ENCODE assay signal across 11 cellular contexts in the genomic region with DNA sequence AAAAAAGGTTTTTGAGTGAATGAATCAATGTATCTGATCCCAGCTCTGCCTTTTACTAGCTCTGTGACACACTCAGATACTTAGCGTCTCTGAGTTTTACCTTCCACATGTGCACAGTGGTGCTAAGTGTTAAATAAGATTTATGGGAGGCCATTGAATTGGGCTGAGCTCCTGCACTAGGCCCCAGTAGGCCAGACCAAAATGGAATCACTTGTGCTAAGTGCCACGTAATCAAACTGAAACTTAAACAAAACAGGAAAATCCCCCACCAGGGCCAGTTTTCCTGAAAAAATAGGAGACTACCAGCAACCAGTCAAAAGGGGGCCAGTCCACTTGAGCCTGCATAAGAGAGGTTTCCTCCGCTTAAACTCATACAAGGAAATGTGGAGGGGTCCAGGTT. TPM values are rescaled to one million over a fixed set of nuclear protein-coding genes. Genes with fewer than 3 reads are reported as not detected.
A peak's percentile ranks its signal among the peaks of the same experiment; 100 is the strongest.
DNase-seq lines count a peak whose midpoint lies in the region; TF ChIP-seq lines count a peak whose summit lies in the region.
"Had no signal": no experiment of that assay in that cellular context is flagged by ENCODE, and none has a peak within 500 bp of the region (broad histone marks: within the 10 kb centered on the region; RNA-seq: fewer than 3 reads in every experiment).

No MANE protein-coding gene starts in this region.

- no peak overlapping the region for H3K14ac ChIP-seq in mesenchymal stem cell (ENCODE audit: low read length in 2 of 2)

- H3K36me3 Mint-ChIP-seq in activated naive CD4-positive, alpha-beta T cell treated with anti-CD3 and anti-CD28 coated beads for 36 hours (ENCODE audit: low read depth), result no peaks in the 10 kb centered on the region

- H3K27ac Mint-ChIP-seq in activated naive CD4-positive, alpha-beta T cell treated with anti-CD3 and anti-CD28 coated beads for 36 hours, result peak overlapping the region; percentile 59

- DNase-seq in activated naive CD4-positive, alpha-beta T cell treated with anti-CD3 and anti-CD28 coated beads for 36 hours, result no peak
- no peak for DNase-seq in activated naive CD4-positive, alpha-beta T cell treated with Interleukin-2 at 50 U/mL for 16 hours
- DNase-seq in adrenal gland (no peak), mesenchymal stem cell (no peak), thyroid gland (no peak), cerebellar nuclear complex (lab: John Stamatoyannopoulos, UW) (no peak), NCI-H2227 (lab: John Stamatoyannopoulos, UW; ENCODE audit: unreplicated experiment) (no peak), NCI-H1105 treated with DMSO at 0.1 percent for 48 hours (lab: John Stamatoyannopoulos, UW) (no peak)
- DNase-seq: NCI-H774 had no signal

- CTCF ChIA-PET in activated naive CD4-positive, alpha-beta T cell treated with anti-CD3 and anti-CD28 coated beads for 36 hours (lab: Charles Lee), result interaction anchor here (3.1 to 3.6 kb wide), 2 partner anchors 8 to 40 kb away, joined by 11 to 15 read pairs; a partner anchor contains a TSS

- no peaks in the 10 kb centered on the region for H3K79me1 ChIP-seq in mesenchymal stem cell (replicated peaks; ENCODE audit: low read length, poor library complexity, severe bottlenecking)

- TF ChIP-seq POLR2A in adrenal gland (IDR thresholded peaks at IDR 0.05) (no peak), thyroid gland (IDR thresholded peaks at IDR 0.05) (no peak)

- H2BK15ac ChIP-seq in mesenchymal stem cell (ENCODE audit: low read depth, poor library complexity, severe bottlenecking), result no peak overlapping the region

- H3K4me2 ChIP-seq in mesenchymal stem cell (ENCODE audit: low read length, poor library complexity, severe bottlenecking), result no peak overlapping the region

- H3K4me1 Mint-ChIP-seq in activated naive CD4-positive, alpha-beta T cell treated with anti-CD3 and anti-CD28 coated beads for 36 hours (ENCODE audit: low read depth), result peaks cover 10% of the 10 kb centered on the region

- no peak overlapping the region for H2AFZ ChIP-seq in mesenchymal stem cell (ENCODE audit: low read depth, low read length)

- H3K9me3 ChIP-seq in adrenal gland (replicated peaks in 1 of 3), result no peaks in the 10 kb centered on the region
- H3K9me3 ChIP-seq in mesenchymal stem cell (ENCODE audit: control insufficient read depth, low read length), result no peaks in the 10 kb centered on the region
- no peaks in the 10 kb centered on the region for H3K9me3 ChIP-seq in thyroid gland
- H3K9me3 ChIP-seq: gastrocnemius medialis had no signal

- peak overlapping the region; percentile 89 for H3K9ac ChIP-seq in mesenchymal stem cell (ENCODE audit: low read length)

- intact Hi-C loops in activated naive CD4-positive, alpha-beta T cell treated with anti-CD3 and anti-CD28 coated beads for 36 hours (cut with micrococcal nuclease), result loop anchor here (1.0 to 2.0 kb wide), 2 partner anchors 7 to 257 kb away; a partner anchor contains a TSS
- intact Hi-C loops in adrenal gland (cut with DNase I), result no loop called here
- intact Hi-C loops in thyroid gland (cut with DNase I), result no loop called here

- H3K23ac ChIP-seq in mesenchymal stem cell (ENCODE audit: low read length in 2 of 2), result no peak overlapping the region

- no peak overlapping the region for H2BK120ac ChIP-seq in mesenchymal stem cell (ENCODE audit: low read depth, low read length)

- peak overlapping the region in 1 of 2 experiments; percentile 16 for H3K4ac ChIP-seq in mesenchymal stem cell (ENCODE audit: low read depth in 1 of 2, low read length in 2 of 2)

- H2BK12ac ChIP-seq in mesenchymal stem cell (ENCODE audit: low read length in 2 of 2), result peak overlapping the region in 1 of 2 experiments; percentile 34

- H3K36me3 ChIP-seq in adrenal gland (replicated peaks in 1 of 2), result no peaks in the 10 kb centered on the region
- no peaks in the 10 kb centered on the region for H3K36me3 ChIP-seq in mesenchymal stem cell (ENCODE audit: control insufficient read depth in 1 of 2, insufficient read depth in 2 of 2, low read depth in 1 of 2, low read length in 2 of 2)
- no peaks in the 10 kb centered on the region for H3K36me3 ChIP-seq in thyroid gland
- H3K36me3 ChIP-seq: gastrocnemius medialis had no signal

- H3K27me3 ChIP-seq in adrenal gland (no peaks in the 10 kb centered on the region), mesenchymal stem cell (ENCODE audit: control insufficient read depth in 1 of 2, insufficient read depth in 1 of 2, low read length in 2 of 2) (no peaks in the 10 kb centered on the region), thyroid gland (no peaks in the 10 kb centered on the region)
- H3K27me3 ChIP-seq: gastrocnemius medialis had no signal

- H3K4me3 ChIP-seq in adrenal gland, result peak overlapping the region in 1 of 4 donors; percentile 39
- peak overlapping the region in 1 of 2 experiments; percentile 64 for H3K4me3 ChIP-seq in mesenchymal stem cell (ENCODE audit: insufficient read depth in 1 of 2, low read depth in 1 of 2, low read length in 2 of 2)
- peak overlapping the region in 1 of 3 donors; percentile 3 for H3K4me3 ChIP-seq in thyroid gland (replicated peaks in 1 of 3)

- H3K4me1 ChIP-seq in adrenal gland (replicated peaks in 1 of 2) (peaks cover 0 to 3% of the 10 kb centered on the region in 2 donors), mesenchymal stem cell (ENCODE audit: control insufficient read depth, insufficient read depth, low read depth, low read length) (peaks cover 8% of the 10 kb centered on the region), thyroid gland (peaks cover 6 to 8% of the 10 kb centered on the region in 2 donors)
- H3K4me1 ChIP-seq: gastrocnemius medialis had no signal

- WGBS in adrenal gland, 4 donors, result 72 to 83% (median 78%) methylated on average over 3 of the region's 3 CpGs
- 90% methylated on average over 2 of the region's 3 CpGs for WGBS in mesenchymal stem cell
- 73 to 81% methylated on average over 3 of the region's 3 CpGs for WGBS in thyroid gland, 2 donors

- H3K18ac ChIP-seq in mesenchymal stem cell (ENCODE audit: low read depth in 1 of 2, low read length in 2 of 2), result no peak overlapping the region

- no peak overlapping the region for H2AK5ac ChIP-seq in mesenchymal stem cell (ENCODE audit: low read length, severe bottlenecking)

- no peaks in the 10 kb centered on the region for H3K9me3 Mint-ChIP-seq in activated naive CD4-positive, alpha-beta T cell treated with anti-CD3 and anti-CD28 coated beads for 36 hours

- no peak overlapping the region for H4K91ac ChIP-seq in mesenchymal stem cell (ENCODE audit: low read length)

- peak overlapping the region; percentile 83 for H3K4me3 Mint-ChIP-seq in activated naive CD4-positive, alpha-beta T cell treated with anti-CD3 and anti-CD28 coated beads for 36 hours

- no peak overlapping the region for H4K8ac ChIP-seq in mesenchymal stem cell (ENCODE audit: low read length)

- TF ChIP-seq CTCF in adrenal gland (IDR thresholded peaks at IDR 0.05) (no peak), thyroid gland (IDR thresholded peaks at IDR 0.05) (no peak)

- H2BK5ac ChIP-seq in mesenchymal stem cell (ENCODE audit: low read depth, low read length, poor library complexity, severe bottlenecking), result no peak overlapping the region

- peaks cover 4% of the 10 kb centered on the region for H3K27me3 Mint-ChIP-seq in activated naive CD4-positive, alpha-beta T cell treated with anti-CD3 and anti-CD28 coated beads for 36 hours (ENCODE audit: low read depth)

- peak overlapping the region in 4 of 5 donors; percentile 61 to 88 (median 80) for H3K27ac ChIP-seq in adrenal gland
- H3K27ac ChIP-seq in mesenchymal stem cell (ENCODE audit: low read length, poor library complexity, severe bottlenecking), result no peak overlapping the region
- H3K27ac ChIP-seq in thyroid gland, result peak overlapping the region in 2 of 3 donors; percentile 77 to 92
- H3K27ac ChIP-seq: C4-2B had no signal

RNA-seq across cellular contexts. Expression of a gene that starts 40.9 kb away (rescaled TPM):
- under 1 TPM; 0.05 to 0.10 TPM for total RNA-seq in activated naive CD4-positive, alpha-beta T cell treated with anti-CD3 and anti-CD28 coated beads for 36 hours
- not detected for total RNA-seq in adrenal gland
- polyA plus RNA-seq in adrenal gland, result under 1 TPM in 1 of 3 donors, not detected in 2; under 0.01 TPM
- 0.03 TPM for polyA plus RNA-seq in mesenchymal stem cell (2013, experiment 1 of 2)
- 0.03 TPM for polyA plus RNA-seq in mesenchymal stem cell (2013, experiment 2 of 2)
- under 1 TPM; 0.11 to 0.54 (median 0.41) TPM for total RNA-seq in thyroid gland
- total RNA-seq: gastrocnemius medialis had no signal
